Comparison of ENCODE assay signal across 1 cellular context in genomic region chr7:121330053-121330833, GRCh38.
A peak's percentile ranks its signal among the peaks of the same experiment; 100 is the strongest.
TF ChIP-seq lines count a peak whose summit lies in the region.

No MANE protein-coding gene starts in this region.

TF ChIP-seq in K562, 482 proteins besides CTCF, POLR2A, EP300 and RAD21 (continued from another document):
- TF ChIP-seq ZNF263 (CRISPR knock-in tag; IDR thresholded peaks at IDR 0.05; ENCODE audit: borderline replicate concordance) (0 out of 2 replicates have a peak, but pooled peaks have one; percentile 17), TBL1XR1 (IDR thresholded peaks at IDR 0.05; ENCODE audit: low read length in 2 of 2) (no peak), E4F1 (CRISPR knock-in tag; IDR thresholded peaks at IDR 0.05; ENCODE audit: borderline replicate concordance) (0 out of 2 replicates have a peak, but pooled peaks have one; percentile 28)
TF ChIP-seq in K562: peak in this region for 18.
